Comparison of ENCODE assay signal across 26 cellular contexts in genomic region chr20:37479275-37479674, GRCh38. TPM values are rescaled to one million over a fixed set of nuclear protein-coding genes. Genes with fewer than 3 reads are reported as not detected.
"Had no signal": no experiment of that assay in that cellular context is flagged by ENCODE, and none has a peak within 500 bp of the region (broad histone marks: within the 10 kb centered on the region; RNA-seq: fewer than 3 reads in every experiment).

No MANE protein-coding gene starts in this region.

- DNase-seq: caudate nucleus; cortex of kidney; effector memory CD8-positive, alpha-beta T cell; heart right ventricle; hippocampal formation; immature natural killer cell; islet precursor cell; kidney glomerular epithelial cell; mesenchymal stem cell; mucosa of descending colon; naive B cell; retina; sigmoid colon; spleen; stimulated activated CD4-positive, alpha-beta T cell treated with anti-CD3 and anti-CD28 coated beads, Interleukin-4, amount 100 ng/mL, for 4 hours; stimulated activated naive CD8-positive, alpha-beta T cell treated with anti-CD3 and anti-CD28 coated beads, Interleukin-15, Interleukin-2, amounts not matched to agents 100 U/mL and 50 U/mL, for 24 hours; transverse colon; upper lobe of right lung; uterus had no signal

- H3K27me3 ChIP-seq: neural progenitor cell, sigmoid colon, transverse colon, upper lobe of right lung, uterus had no signal

- H3K4me1 ChIP-seq: neural progenitor cell, sigmoid colon, spleen, transverse colon, upper lobe of right lung, uterus had no signal

- H3K4me3 ChIP-seq: heart right ventricle, mucosa of descending colon, neural progenitor cell, sigmoid colon, skin epidermis, spleen, transverse colon, upper lobe of right lung, uterus had no signal

- H3K9ac ChIP-seq: neural progenitor cell had no signal

- H3K9me3 ChIP-seq: mucosa of descending colon, sigmoid colon, transverse colon, upper lobe of right lung, uterus had no signal

- H3K36me3 ChIP-seq: heart right ventricle, neural progenitor cell, sigmoid colon, spleen, transverse colon, upper lobe of right lung, uterus had no signal

- ATAC-seq: effector memory CD8-positive, alpha-beta T cell; left lobe of liver; mucosa of descending colon; natural killer cell treated with Interleukin-12 subunit alpha and Interleukin-12 subunit beta and Interleukin-15 and Interleukin-18, amount 100 ng/mL, for 72 hours; stimulated activated memory B cell treated with anti-CD40 and anti-IgM and Interleukin-4, amounts not matched to agents 10 μg/mL and 1 μg/mL and 100 μg/mL, for 72 hours; stimulated activated naive CD8-positive, alpha-beta T cell treated with anti-CD3 and anti-CD28 coated beads, Interleukin-15, Interleukin-2, amounts not matched to agents 100 U/mL and 50 U/mL, for 24 hours; upper lobe of right lung had no signal

- H3K27ac ChIP-seq: heart right ventricle, neural progenitor cell, sigmoid colon, skin epidermis, spleen, transverse colon, upper lobe of right lung, uterus had no signal

RNA-seq across cellular contexts. Expression of gene NNAT, which starts 41.8 kb away (rescaled TPM):
- total RNA-seq: lung microvascular endothelial cell, pulmonary artery endothelial cell had no signal
